In genomic region chr5:156918311-156918845, GRCh38 we compare ENCODE assay signal across 35 cellular contexts. TPM values are rescaled to one million over a fixed set of nuclear protein-coding genes. Genes with fewer than 3 reads are reported as not detected.
DNase-seq lines count a peak whose midpoint lies in the region; ATAC-seq and TF ChIP-seq lines count a peak whose summit lies in the region.
"Had no signal": no experiment of that assay in that cellular context is flagged by ENCODE, and none has a peak within 500 bp of the region (broad histone marks: within the 10 kb centered on the region; RNA-seq: fewer than 3 reads in every experiment).

No MANE protein-coding gene starts in this region.

- POLR2A ChIA-PET in WTC11 (lab: Charles Lee): no interaction called here

- CTCF ChIA-PET in WTC11 (lab: Charles Lee): no interaction called here

- H3K36me3 Mint-ChIP-seq in T-helper 1 cell treated with Interleukin-12 subunit alpha and Interleukin-12 subunit beta and Interleukin-4 antibody, amounts not matched to agents 30 μg/mL and 1 μg/mL, for 36 hours (ENCODE audit: low read depth): peaks cover 47% of the 10 kb centered on the region
- H3K36me3 Mint-ChIP-seq in WTC11: 0 out of 2 replicates have a peak, but pooled peaks cover 8% of the 10 kb centered on the region
- H3K36me3 Mint-ChIP-seq: CD14-positive monocyte; stimulated activated naive B cell treated with anti-CD40 and anti-IgM and Interleukin-4, amounts not matched to agents 10 μg/mL and 1 μg/mL and 100 μg/mL, for 72 hours had no signal

- DNase-seq in T-helper 1 cell (no peak), Caki2 (ENCODE audit: low read depth) (peak; percentile 52), WTC11 (ENCODE audit: low spot score) (no peak), kidney epithelial cell (ENCODE audit: low read depth) (peak; percentile 12), suprapubic skin (ENCODE audit: low spot score in 2 of 2) (no peak), COLO668 (lab: John Stamatoyannopoulos, UW; ENCODE audit: unreplicated experiment) (no peak), NCI-H1930 (lab: John Stamatoyannopoulos, UW) (no peak)
- DNase-seq: activated CD4-positive, CD25-positive, alpha-beta regulatory T cell treated with anti-CD3 and anti-CD28 coated beads, Interleukin-2, amount 50 U/mL, for 72 hours; activated CD8-positive, alpha-beta memory T cell treated with anti-CD3 and anti-CD28 coated beads for 24 hours; activated T-cell treated with anti-CD3 and anti-CD28 coated beads for 4 hours; aorta; DND-41; effector CD8-positive, alpha-beta T cell; H9; left colon; NCI-H1092 treated with DMSO at 0.1 percent for 48 hours; NCI-H187; NCI-H2227 treated with DMSO at 0.1 percent for 48 hours; NCI-H526; nephron progenitor cell; PC-9; retina; SK-N-SH; stimulated activated naive B cell treated with anti-CD40 and anti-IgM and Interleukin-4, amounts not matched to agents 10 μg/mL and 1 μg/mL and 100 μg/mL, for 72 hours; T-helper 2 cell; testis had no signal

- no peaks in the 10 kb centered on the region for H3K4me1 ChIP-seq in suprapubic skin
- H3K4me1 ChIP-seq: gastroesophageal sphincter, testis, vagina had no signal

- no peak for TF ChIP-seq EP300 in suprapubic skin (IDR thresholded peaks at IDR 0.05)

- H3K36me3 ChIP-seq in kidney epithelial cell (ENCODE audit: control insufficient read depth, insufficient read depth, low read length) (no peaks in the 10 kb centered on the region), suprapubic skin (no peaks in the 10 kb centered on the region)
- H3K36me3 ChIP-seq: gastroesophageal sphincter, vagina had no signal

- WGBS in suprapubic skin: 87% methylated on average over 8 of the region's 8 CpGs

- in situ Hi-C loops in Caki2 (cut with HindIII; ENCODE audit: low pct_unique_long_range_greater_than_20kb, low sequenced_read_pairs): no loop called here

- H3K4me1 Mint-ChIP-seq in T-helper 1 cell treated with Interleukin-12 subunit alpha and Interleukin-12 subunit beta and Interleukin-4 antibody, amounts not matched to agents 30 μg/mL and 1 μg/mL, for 36 hours (ENCODE audit: low read depth): peaks cover 74% of the 10 kb centered on the region
- peaks cover 71% of the 10 kb centered on the region for H3K4me1 Mint-ChIP-seq in WTC11

- no peaks in the 10 kb centered on the region for H3K27me3 ChIP-seq in kidney epithelial cell (ENCODE audit: control insufficient read depth, insufficient read depth, low read length)
- H3K27me3 ChIP-seq in suprapubic skin: no peaks in the 10 kb centered on the region
- H3K27me3 ChIP-seq: gastroesophageal sphincter, hepatocyte, testis, vagina had no signal

- TF ChIP-seq POLR2A in suprapubic skin (IDR thresholded peaks at IDR 0.05): no peak

- TF ChIP-seq CTCF in WTC11 (IDR thresholded peaks at IDR 0.05) (no peak), kidney epithelial cell (IDR thresholded peaks at IDR 0.05; ENCODE audit: insufficient read depth, low read length, poor library complexity, severe bottlenecking) (no peak), suprapubic skin (IDR thresholded peaks at IDR 0.05) (no peak)

- peak overlapping the region; percentile 95 for H3K27ac Mint-ChIP-seq in T-helper 1 cell treated with Interleukin-12 subunit alpha and Interleukin-12 subunit beta and Interleukin-4 antibody, amounts not matched to agents 30 μg/mL and 1 μg/mL, for 36 hours
- no peak overlapping the region for H3K27ac Mint-ChIP-seq in WTC11
- H3K27ac Mint-ChIP-seq: CD14-positive monocyte; H9; nephron progenitor cell; stimulated activated naive B cell treated with anti-CD40 and anti-IgM and Interleukin-4, amounts not matched to agents 10 μg/mL and 1 μg/mL and 100 μg/mL, for 72 hours had no signal

- no peak overlapping the region for H3K4me3 ChIP-seq in kidney epithelial cell (ENCODE audit: low read depth, low read length)
- no peak overlapping the region for H3K4me3 ChIP-seq in suprapubic skin
- H3K4me3 ChIP-seq: gastroesophageal sphincter, hepatocyte, PC-9, testis, vagina had no signal

- no peak overlapping the region for H3K27ac ChIP-seq in suprapubic skin
- H3K27ac ChIP-seq: gastroesophageal sphincter, hepatocyte, PC-9, testis, vagina had no signal

- ATAC-seq in WTC11: no peak
- ATAC-seq: gastroesophageal sphincter, left colon had no signal

- H3K4me3 Mint-ChIP-seq in T-helper 1 cell treated with Interleukin-12 subunit alpha and Interleukin-12 subunit beta and Interleukin-4 antibody, amounts not matched to agents 30 μg/mL and 1 μg/mL, for 36 hours: peak overlapping the region; percentile 18
- H3K4me3 Mint-ChIP-seq in WTC11: no peak overlapping the region
- H3K4me3 Mint-ChIP-seq: CD14-positive monocyte; H9; nephron progenitor cell; stimulated activated naive B cell treated with anti-CD40 and anti-IgM and Interleukin-4, amounts not matched to agents 10 μg/mL and 1 μg/mL and 100 μg/mL, for 72 hours had no signal

- no peaks in the 10 kb centered on the region for H3K9me3 ChIP-seq in suprapubic skin
- H3K9me3 ChIP-seq: gastroesophageal sphincter, SK-N-SH, testis, vagina had no signal

- H3K9me3 Mint-ChIP-seq in T-helper 1 cell treated with Interleukin-12 subunit alpha and Interleukin-12 subunit beta and Interleukin-4 antibody, amounts not matched to agents 30 μg/mL and 1 μg/mL, for 36 hours: peaks cover 7% of the 10 kb centered on the region
- no peaks in the 10 kb centered on the region for H3K9me3 Mint-ChIP-seq in WTC11
- H3K9me3 Mint-ChIP-seq: H9, nephron progenitor cell had no signal

- no peaks in the 10 kb centered on the region for H3K27me3 Mint-ChIP-seq in T-helper 1 cell treated with Interleukin-12 subunit alpha and Interleukin-12 subunit beta and Interleukin-4 antibody, amounts not matched to agents 30 μg/mL and 1 μg/mL, for 36 hours (ENCODE audit: low read depth)
- H3K27me3 Mint-ChIP-seq in WTC11 (ENCODE audit: low read depth): no peaks in the 10 kb centered on the region; the same call in 1 of the 2 replicates
- H3K27me3 Mint-ChIP-seq: stimulated activated naive B cell treated with anti-CD40 and anti-IgM and Interleukin-4, amounts not matched to agents 10 μg/mL and 1 μg/mL and 100 μg/mL, for 72 hours had no signal

TF ChIP-seq in WTC11, 78 proteins besides CTCF, POLR2A, EP300 and RAD21:
- peak; percentile 94 for TF ChIP-seq ZNF121 (CRISPR knock-in tag; IDR thresholded peaks at IDR 0.05)
- no peak for TF ChIP-seq MXD4 (CRISPR knock-in tag; IDR thresholded peaks at IDR 0.05; ENCODE audit: borderline replicate concordance)
- no peak for TF ChIP-seq ZBTB21 (CRISPR knock-in tag; IDR thresholded peaks at IDR 0.05; ENCODE audit: borderline replicate concordance)
- no peak for TF ChIP-seq FOXP1 (CRISPR knock-in tag; IDR thresholded peaks at IDR 0.05; ENCODE audit: borderline replicate concordance)
- TF ChIP-seq HMGA2 (CRISPR knock-in tag; IDR thresholded peaks at IDR 0.05): no peak
- no peak for TF ChIP-seq HMGXB4 (CRISPR knock-in tag; IDR thresholded peaks at IDR 0.05)
- TF ChIP-seq KAT7 (CRISPR knock-in tag; IDR thresholded peaks at IDR 0.05; ENCODE audit: borderline replicate concordance): no peak
TF ChIP-seq in WTC11: peak in this region for 1.

RNA-seq across cellular contexts. Expression of gene TIMD4, which starts 44.6 kb away (rescaled TPM):
- 0.87 and 3.5 TPM in 2 replicates for total RNA-seq in Caki2 (2014; rRNA removed; shearing (Covaris generic); ENCODE audit: low replicate concordance)
- total RNA-seq in WTC11 (2021): 0.13 TPM in 1 of 3 replicates, not detected in the others
- total RNA-seq in kidney epithelial cell: not detected in 2 replicates
- total RNA-seq in suprapubic skin: under 1 TPM in 1 of 4 donors, not detected in 3; 0.76 TPM
- total RNA-seq: bronchial epithelial cell, H9, lung microvascular endothelial cell, M059J, osteoblast, PC-9, vagina had no signal

Comparison
In these comparisons a context has a peak if more than half of its experiments do, and no peak if none do; other contexts are left out.
1. DNase-seq: peak in Caki2 (single experiment) and kidney epithelial cell (single experiment); none in T-helper 1 cell (0 of 5), WTC11 (single experiment), suprapubic skin (0 of 2), COLO668 (single experiment) and NCI-H1930 (0 of 2).